ENCODE assay signal across 9 cellular contexts in genomic region chrX:154884069-154884468, GRCh38. TPM values are rescaled to one million over a fixed set of nuclear protein-coding genes. Genes with fewer than 3 reads are reported as not detected.
"Had no signal": no experiment of that assay in that cellular context is flagged by ENCODE, and none has a peak within 500 bp of the region (broad histone marks: within the 10 kb centered on the region; RNA-seq: fewer than 3 reads in every experiment).

No MANE protein-coding gene starts in this region.

RNA-seq across cellular contexts. Expression of gene SMIM9, which starts 49.6 kb away (rescaled TPM):
- total RNA-seq: LHCN-M2, MCF 10A, NCI-H460, OCI-LY7, PC-9, Right ventricle myocardium inferior, RPMI7951, SJCRH30, SK-MEL-5 had no signal
